ENCODE assay signal across 1 cellular context in genomic region chr7:108815815-108816214, GRCh38.
A peak's percentile ranks its signal among the peaks of the same experiment; 100 is the strongest.
TF ChIP-seq lines count a peak whose summit lies in the region.

No MANE protein-coding gene starts in this region.

TF ChIP-seq in SK-N-SH treated with all-trans-retinoic acid at 6 μM for 48 hours, 23 proteins besides CTCF, POLR2A, EP300 and RAD21 (continued from another document):
- TF ChIP-seq PPARA (CRISPR knock-in tag; IDR thresholded peaks at IDR 0.05; ENCODE audit: borderline replicate concordance) (0 out of 2 replicates have a peak, but pooled peaks have one; percentile 27), ZFP3 (CRISPR knock-in tag; IDR thresholded peaks at IDR 0.05) (peak; percentile 35; the same call in 1 of the 2 replicates), TCF4 (CRISPR knock-in tag; IDR thresholded peaks at IDR 0.05; ENCODE audit: borderline replicate concordance) (peak; percentile 98), ZNF8 (CRISPR knock-in tag; IDR thresholded peaks at IDR 0.05) (no peak), ISL1 (CRISPR knock-in tag; IDR thresholded peaks at IDR 0.05) (0 out of 2 replicates have a peak, but pooled peaks have one; percentile 39), CSDC2 (CRISPR knock-in tag; IDR thresholded peaks at IDR 0.05) (no peak), CSRNP3 (CRISPR knock-in tag; IDR thresholded peaks at IDR 0.05) (no peak), GLIS3 (CRISPR knock-in tag; IDR thresholded peaks at IDR 0.05) (peak; percentile 61; the same call in 1 of the 2 replicates), RARB (CRISPR knock-in tag; IDR thresholded peaks at IDR 0.05) (no peak), ESRRG (CRISPR knock-in tag; IDR thresholded peaks at IDR 0.05) (no peak)
- TF ChIP-seq, protein P1, sequence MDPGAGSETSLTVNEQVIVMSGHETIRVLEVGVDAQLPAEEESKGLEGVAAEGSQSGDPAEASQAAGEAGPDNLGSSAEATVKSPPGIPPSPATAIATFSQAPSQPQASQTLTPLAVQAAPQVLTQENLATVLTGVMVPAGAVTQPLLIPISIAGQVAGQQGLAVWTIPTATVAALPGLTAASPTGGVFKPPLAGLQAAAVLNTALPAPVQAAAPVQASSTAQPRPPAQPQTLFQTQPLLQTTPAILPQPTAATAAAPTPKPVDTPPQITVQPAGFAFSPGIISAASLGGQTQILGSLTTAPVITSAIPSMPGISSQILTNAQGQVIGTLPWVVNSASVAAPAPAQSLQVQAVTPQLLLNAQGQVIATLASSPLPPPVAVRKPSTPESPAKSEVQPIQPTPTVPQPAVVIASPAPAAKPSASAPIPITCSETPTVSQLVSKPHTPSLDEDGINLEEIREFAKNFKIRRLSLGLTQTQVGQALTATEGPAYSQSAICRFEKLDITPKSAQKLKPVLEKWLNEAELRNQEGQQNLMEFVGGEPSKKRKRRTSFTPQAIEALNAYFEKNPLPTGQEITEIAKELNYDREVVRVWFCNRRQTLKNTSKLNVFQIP (CRISPR knock-in tag; IDR thresholded peaks at IDR 0.05; ENCODE audit: borderline replicate concordance, low read depth), result no peak
